In the genomic region with DNA sequence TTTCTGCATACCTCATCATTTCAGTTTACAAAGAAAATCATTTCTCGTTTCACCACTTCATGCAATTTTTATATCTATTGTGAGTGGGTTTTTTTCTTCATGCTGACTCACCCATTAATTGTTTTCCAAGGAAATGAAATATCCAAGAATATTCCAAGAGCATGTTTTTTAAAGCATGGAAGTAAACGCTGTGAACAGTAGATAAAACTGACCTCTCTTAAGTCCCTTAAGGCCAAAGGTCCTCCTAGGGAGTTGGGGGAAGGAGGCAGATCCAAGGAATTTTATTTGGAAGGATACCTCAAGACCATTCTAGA, we compare ENCODE assay signal across 9 cellular contexts. TPM values are rescaled to one million over a fixed set of nuclear protein-coding genes. Genes with fewer than 3 reads are reported as not detected.
DNase-seq lines count a peak whose midpoint lies in the region; ATAC-seq and TF ChIP-seq lines count a peak whose summit lies in the region.
"Had no signal": no experiment of that assay in that cellular context is flagged by ENCODE, and none has a peak within 500 bp of the region (broad histone marks: within the 10 kb centered on the region; RNA-seq: fewer than 3 reads in every experiment).

No MANE protein-coding gene starts in this region.

- TF ChIP-seq EP300 in esophagus muscularis mucosa (IDR thresholded peaks at IDR 0.05) = no peak

- WGBS in esophagus muscularis mucosa = 25% methylated on average over 2 of the region's 2 CpGs

- no peak for TF ChIP-seq POLR2A in esophagus muscularis mucosa (IDR thresholded peaks at IDR 0.05; ENCODE audit: low read depth)

- H3K36me3 ChIP-seq in GM06990 (ENCODE audit: control insufficient read depth, insufficient read depth, low read length) = no peaks in the 10 kb centered on the region
- H3K36me3 ChIP-seq in SJSA1 = no peaks in the 10 kb centered on the region
- H3K36me3 ChIP-seq in esophagus muscularis mucosa = no peaks in the 10 kb centered on the region

- peak overlapping the region; percentile 98 for H3K27ac Mint-ChIP-seq in progenitor cell of endocrine pancreas

- H3K27ac ChIP-seq in SJSA1 (peak overlapping the region; percentile 82), esophagus muscularis mucosa (replicated peaks in 1 of 4) (peak overlapping the region; percentile 86 to 93 (median 90))

- H3K27me3 Mint-ChIP-seq in progenitor cell of endocrine pancreas = peaks cover 3% of the 10 kb centered on the region

- H3K4me1 Mint-ChIP-seq in progenitor cell of endocrine pancreas (ENCODE audit: low read depth) = peaks cover 33% of the 10 kb centered on the region

- peak overlapping the region; percentile 85 for H3K4me3 Mint-ChIP-seq in progenitor cell of endocrine pancreas (ENCODE audit: low read depth)

- TF ChIP-seq CTCF in GM06990 (IDR thresholded peaks at IDR 0.05; ENCODE audit: insufficient read depth, low read length, poor library complexity, severe bottlenecking) (no peak), esophagus muscularis mucosa (IDR thresholded peaks at IDR 0.05) (no peak), progenitor cell of endocrine pancreas (IDR thresholded peaks at IDR 0.05; ENCODE audit: unreplicated experiment) (no peak)

- H3K4me3 ChIP-seq in GM06990 (replicated peaks; ENCODE audit: low read depth, low read length) = peak overlapping the region; percentile 81
- H3K4me3 ChIP-seq in SJSA1 = peak overlapping the region; percentile 61
- peak overlapping the region; percentile 65 to 81 (median 70) for H3K4me3 ChIP-seq in esophagus muscularis mucosa

- no peaks in the 10 kb centered on the region for H3K36me3 Mint-ChIP-seq in progenitor cell of endocrine pancreas (ENCODE audit: insufficient read depth)

- DNase-seq in GM06990 (ENCODE audit: extremely low read depth, insufficient read length) = no peak
- no peak for DNase-seq in SJSA1 (ENCODE audit: low read depth in 1 of 2, low spot score in 2 of 2)
- DNase-seq in esophagus muscularis mucosa (ENCODE audit: extremely low spot score) = peak; percentile 5
- DNase-seq in progenitor cell of endocrine pancreas (ENCODE audit: low spot score, unreplicated experiment) = no peak
- DNase-seq in stimulated activated CD4-positive, alpha-beta T cell treated with anti-CD3 and anti-CD28 coated beads, Interleukin-2, amount 100 ng/mL, for 24 hours = no peak
- DNase-seq in NCI-H2171 (lab: John Stamatoyannopoulos, UW) = no peak
- DNase-seq in mesenteric fat pad (ENCODE audit: low spot score) = no peak
- DNase-seq: MV-4-11 had no signal

- intact Hi-C loops in esophagus muscularis mucosa (cut with DNase I) = no loop called here

- H3K9me3 ChIP-seq in SJSA1 (replicated peaks) = no peaks in the 10 kb centered on the region
- no peaks in the 10 kb centered on the region for H3K9me3 ChIP-seq in esophagus muscularis mucosa

- ATAC-seq in HG02642 (IDR thresholded peaks at IDR 0.05; ENCODE audit: poor library complexity, unreplicated experiment) = no peak

- peaks cover 12% of the 10 kb centered on the region for H3K4me1 ChIP-seq in SJSA1 (replicated peaks)
- H3K4me1 ChIP-seq in esophagus muscularis mucosa = peaks cover 15 to 48% (median 39%) of the 10 kb centered on the region in 4 donors

- H3K27me3 ChIP-seq in GM06990 (replicated peaks; ENCODE audit: control insufficient read depth, insufficient read depth, low read length) (no peaks in the 10 kb centered on the region), SJSA1 (replicated peaks) (no peaks in the 10 kb centered on the region), esophagus muscularis mucosa (no peaks in the 10 kb centered on the region)

- no peaks in the 10 kb centered on the region for H3K9me3 Mint-ChIP-seq in progenitor cell of endocrine pancreas (ENCODE audit: low read depth)

RNA-seq across cellular contexts. Expression of a gene that starts 2.6 kb away (rescaled TPM):
- 12.9 and 13.1 TPM in 2 replicates for total RNA-seq in SJSA1 (2014; rRNA removed; shearing (Covaris generic))
- total RNA-seq in esophagus muscularis mucosa (10 to 100 TPM; 51.7 to 75.9 (median 71.1) TPM), progenitor cell of endocrine pancreas (61.4 and 61.7 TPM in 2 replicates), mesenteric fat pad (121 TPM)

RNA-seq across cellular contexts. Expression of a gene that starts 39.8 kb away (rescaled TPM):
- total RNA-seq in SJSA1 (2014; rRNA removed; shearing (Covaris generic)) = 32.8 and 37.7 TPM in 2 replicates
- 100 to 1,000 TPM in 1 of 4 donors, 10 to 100 TPM in 3; 30.3 to 120 (median 40.8) TPM for total RNA-seq in esophagus muscularis mucosa
- total RNA-seq in progenitor cell of endocrine pancreas = 270 and 317 TPM in 2 replicates
- 191 TPM for total RNA-seq in mesenteric fat pad
